ENCODE assay signal across 10 cellular contexts in the genomic region with DNA sequence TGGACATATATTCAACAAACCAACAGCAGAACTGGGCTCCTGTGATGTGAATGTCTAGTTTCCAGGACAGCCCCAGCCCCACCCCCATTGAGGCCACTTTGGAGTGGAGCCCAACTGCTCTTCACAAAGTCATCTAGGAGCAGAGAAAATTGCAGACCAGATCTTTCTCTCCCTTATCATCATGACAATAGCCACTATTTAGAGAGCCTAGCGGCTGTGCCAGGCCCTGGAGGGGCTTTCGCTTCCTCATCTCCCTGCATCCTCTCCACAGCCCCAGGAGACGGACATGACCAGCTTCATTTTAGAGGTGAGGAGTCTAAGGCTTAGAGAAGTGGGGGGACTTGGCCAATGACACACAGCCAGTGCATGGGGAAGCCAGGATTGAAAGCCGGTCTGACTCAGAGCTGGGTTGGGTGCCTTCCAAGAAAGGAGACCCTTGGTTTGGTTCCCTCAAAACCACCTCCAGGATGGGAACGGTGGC. TPM values are rescaled to one million over a fixed set of nuclear protein-coding genes. Genes with fewer than 3 reads are reported as not detected.
A peak's percentile ranks its signal among the peaks of the same experiment; 100 is the strongest.
DNase-seq lines count a peak whose midpoint lies in the region; ATAC-seq and TF ChIP-seq lines count a peak whose summit lies in the region.
"Had no signal": no experiment of that assay in that cellular context is flagged by ENCODE, and none has a peak within 500 bp of the region (broad histone marks: within the 10 kb centered on the region; RNA-seq: fewer than 3 reads in every experiment).

No MANE protein-coding gene starts in this region.

- peak overlapping the region; percentile 93 for H3K4me3 Mint-ChIP-seq in Calu3 (ENCODE audit: low read depth, unreplicated experiment)
- H3K4me3 Mint-ChIP-seq in endodermal cell, result peak overlapping the region; percentile 90

- TF ChIP-seq CTCF in Calu3 (IDR thresholded peaks at IDR 0.05; ENCODE audit: unreplicated experiment) (no peak), endodermal cell (conservative IDR thresholded peaks at IDR 0.05) (no peak)

- H3K36me3 Mint-ChIP-seq in Calu3 (ENCODE audit: insufficient read depth, unreplicated experiment) (peaks cover 83% of the 10 kb centered on the region), endodermal cell (ENCODE audit: low read depth) (peaks cover 20% of the 10 kb centered on the region)

- DNase-seq in Calu3, result peak; percentile 56
- peak; percentile 44 for DNase-seq in NCI-H69 (lab: John Stamatoyannopoulos, UW)
- DNase-seq in endodermal cell, result no peak
- DNase-seq in SK-N-DZ (ENCODE audit: low spot score), result no peak
- DNase-seq in DMS79 (lab: John Stamatoyannopoulos, UW), result no peak
- no peak for DNase-seq in SHP77 (lab: John Stamatoyannopoulos, UW)
- DNase-seq: left cardiac atrium had no signal

- peak overlapping the region; percentile 84 for H3K9ac ChIP-seq in endodermal cell (ENCODE audit: extremely low read depth, low read length, poor library complexity, severe bottlenecking)

- no peaks in the 10 kb centered on the region for H3K27me3 Mint-ChIP-seq in Calu3 (ENCODE audit: unreplicated experiment)
- H3K27me3 Mint-ChIP-seq in endodermal cell (ENCODE audit: insufficient read depth), result no peaks in the 10 kb centered on the region

- H3K4me3 ChIP-seq in endodermal cell (ENCODE audit: low read length), result peak overlapping the region; percentile 94
- H3K4me3 ChIP-seq in muscle layer of duodenum (ENCODE audit: low read depth in 1 of 2, low read length in 2 of 2), result peak overlapping the region in 1 of 2 donors; percentile 70

- H3K27me3 ChIP-seq in endodermal cell (ENCODE audit: control insufficient read depth, insufficient read depth, low read length, poor library complexity, severe bottlenecking) (no peaks in the 10 kb centered on the region), muscle layer of duodenum (ENCODE audit: low read depth, low read length) (no peaks in the 10 kb centered on the region)

- H3K27ac ChIP-seq in endodermal cell (ENCODE audit: low read depth, low read length), result no peak overlapping the region
- H3K27ac ChIP-seq in muscle layer of duodenum (ENCODE audit: low read length), result peak overlapping the region; percentile 90

- peaks cover 10% of the 10 kb centered on the region for H3K4me1 ChIP-seq in endodermal cell (ENCODE audit: control insufficient read depth, insufficient read depth, low read length)
- peaks cover 6 to 7% of the 10 kb centered on the region in 2 donors for H3K4me1 ChIP-seq in muscle layer of duodenum (ENCODE audit: control insufficient read depth in 1 of 2, insufficient read depth in 2 of 2, low read length in 2 of 2)

- H3K36me3 ChIP-seq in endodermal cell (ENCODE audit: control insufficient read depth, insufficient read depth, low read length) (peaks cover 14% of the 10 kb centered on the region), muscle layer of duodenum (ENCODE audit: control insufficient read depth in 1 of 2, insufficient read depth in 2 of 2, low read length in 2 of 2) (peaks cover 15 to 24% of the 10 kb centered on the region in 2 donors)

- CTCF ChIA-PET in Calu3 (lab: Charles Lee), result interaction anchor here (0.9 to 3.8 kb wide), 3 partner anchors 17 to 325 kb away, joined by 3 to 18 read pairs (median 3); a partner anchor contains a TSS

- intact Hi-C loops in Calu3 (cut with micrococcal nuclease; ENCODE audit: unreplicated experiment), result loop anchor here (2.0 kb wide), 1 partner anchor 17 kb away; a partner anchor contains a TSS

- H3K27ac Mint-ChIP-seq in Calu3 (ENCODE audit: unreplicated experiment) (peak overlapping the region; percentile 6), endodermal cell (peak overlapping the region; percentile 96)

- ATAC-seq in HG02970 (IDR thresholded peaks at IDR 0.05; ENCODE audit: low FRiP score, unreplicated experiment), result no peak

- H3K4me1 Mint-ChIP-seq in Calu3 (ENCODE audit: low read depth, unreplicated experiment) (peaks cover 77% of the 10 kb centered on the region), endodermal cell (peaks cover 32% of the 10 kb centered on the region)

- 39 to 46% methylated on average over 3 to 5 of the region's 5 CpGs for whole genome bisulfite sequencing in endodermal cell (ENCODE audit: insufficient coverage in 1 of 2, insufficient read length in 1 of 2), 2 experiments

- no peaks in the 10 kb centered on the region for H3K9me3 Mint-ChIP-seq in Calu3 (ENCODE audit: low read depth, unreplicated experiment)
- no peaks in the 10 kb centered on the region for H3K9me3 Mint-ChIP-seq in endodermal cell

- no peaks in the 10 kb centered on the region for H3K9me3 ChIP-seq in endodermal cell (ENCODE audit: control insufficient read depth, low read length)
- H3K9me3 ChIP-seq in muscle layer of duodenum (ENCODE audit: control insufficient read depth in 1 of 2, low read length in 2 of 2), result no peaks in the 10 kb centered on the region

- no TSS peak for BruUV-seq in Calu3 (replicated peaks; lab: Mats Ljungman, UMichigan)

RNA-seq across cellular contexts. Expression of a gene that starts 1.4 kb away (rescaled TPM):
- 108 and 138 TPM in 2 replicates for total RNA-seq in Calu3 (2022)
- total RNA-seq in endodermal cell, result 10 to 100 TPM; 79.7 to 80.1 TPM
- 22.8 TPM for polyA plus RNA-seq in endodermal cell (2013, experiment 1 of 2)
- 16.6 TPM for polyA plus RNA-seq in endodermal cell (2013, experiment 2 of 2)
- polyA plus RNA-seq in SK-N-DZ (2014; cell fraction: cytosol; rRNA removed), result 0.70 and 1.0 TPM in 2 replicates
- 0.12 and 1.0 TPM in 2 replicates for polyA plus RNA-seq in SK-N-DZ (2014; cell fraction: nucleus; rRNA removed)
- total RNA-seq: dermis microvascular lymphatic vessel endothelial cell had no signal

RNA-seq across cellular contexts. Expression of a gene that starts 15.7 kb away (rescaled TPM):
- total RNA-seq in Calu3 (2022), result 1.6 TPM in 2 replicates
- total RNA-seq in endodermal cell, result under 1 TPM; 0.22 to 0.71 TPM
- polyA plus RNA-seq in endodermal cell (2013, experiment 1 of 2), result 0.46 TPM
- 0.29 TPM for polyA plus RNA-seq in endodermal cell (2013, experiment 2 of 2)
- 0.22 and 0.46 TPM in 2 replicates for polyA plus RNA-seq in SK-N-DZ (2014; cell fraction: cytosol; rRNA removed)
- 0.24 and 1.3 TPM in 2 replicates for polyA plus RNA-seq in SK-N-DZ (2014; cell fraction: nucleus; rRNA removed)

RNA-seq across cellular contexts. Expression of a gene that starts 16.7 kb away (rescaled TPM):
- total RNA-seq in Calu3 (2022) (66.6 and 69.9 TPM in 2 replicates), endodermal cell (10 to 100 TPM; 51.0 to 55.8 TPM)
- 71.1 TPM for polyA plus RNA-seq in endodermal cell (2013, experiment 1 of 2)
- polyA plus RNA-seq in endodermal cell (2013, experiment 2 of 2), result 61.7 TPM
- polyA plus RNA-seq in SK-N-DZ (2014; cell fraction: cytosol; rRNA removed), result 116 and 121 TPM in 2 replicates
- polyA plus RNA-seq in SK-N-DZ (2014; cell fraction: nucleus; rRNA removed), result 109 and 110 TPM in 2 replicates

RNA-seq across cellular contexts. Expression of a gene that starts 25.9 kb away (rescaled TPM):
- total RNA-seq in Calu3 (2022) (49.3 and 52.0 TPM in 2 replicates), endodermal cell (10 to 100 TPM; 47.0 to 57.7 TPM)
- 44.3 TPM for polyA plus RNA-seq in endodermal cell (2013, experiment 1 of 2)
- polyA plus RNA-seq in endodermal cell (2013, experiment 2 of 2), result 42.0 TPM
- 24.8 and 28.5 TPM in 2 replicates for polyA plus RNA-seq in SK-N-DZ (2014; cell fraction: cytosol; rRNA removed)
- polyA plus RNA-seq in SK-N-DZ (2014; cell fraction: nucleus; rRNA removed), result 32.7 and 47.2 TPM in 2 replicates

RNA-seq across cellular contexts. Expression of a gene that starts 39.5 kb away (rescaled TPM):
- total RNA-seq in Calu3 (2022) (80.1 and 86.8 TPM in 2 replicates), endodermal cell (10 to 100 TPM; 53.7 to 63.0 TPM)
- polyA plus RNA-seq in endodermal cell (2013, experiment 1 of 2), result 93.5 TPM
- 86.0 TPM for polyA plus RNA-seq in endodermal cell (2013, experiment 2 of 2)
- polyA plus RNA-seq in SK-N-DZ (2014; cell fraction: cytosol; rRNA removed), result 152 and 159 TPM in 2 replicates
- 119 and 126 TPM in 2 replicates for polyA plus RNA-seq in SK-N-DZ (2014; cell fraction: nucleus; rRNA removed)

Comparison
In these comparisons a context has a peak if more than half of its experiments do, and no peak if none do; other contexts are left out.
1. DNase-seq: peak in Calu3 (single experiment) and NCI-H69 (single experiment); none in endodermal cell (single experiment), SK-N-DZ (single experiment), DMS79 (single experiment) and SHP77 (0 of 2).